In the genomic region with DNA sequence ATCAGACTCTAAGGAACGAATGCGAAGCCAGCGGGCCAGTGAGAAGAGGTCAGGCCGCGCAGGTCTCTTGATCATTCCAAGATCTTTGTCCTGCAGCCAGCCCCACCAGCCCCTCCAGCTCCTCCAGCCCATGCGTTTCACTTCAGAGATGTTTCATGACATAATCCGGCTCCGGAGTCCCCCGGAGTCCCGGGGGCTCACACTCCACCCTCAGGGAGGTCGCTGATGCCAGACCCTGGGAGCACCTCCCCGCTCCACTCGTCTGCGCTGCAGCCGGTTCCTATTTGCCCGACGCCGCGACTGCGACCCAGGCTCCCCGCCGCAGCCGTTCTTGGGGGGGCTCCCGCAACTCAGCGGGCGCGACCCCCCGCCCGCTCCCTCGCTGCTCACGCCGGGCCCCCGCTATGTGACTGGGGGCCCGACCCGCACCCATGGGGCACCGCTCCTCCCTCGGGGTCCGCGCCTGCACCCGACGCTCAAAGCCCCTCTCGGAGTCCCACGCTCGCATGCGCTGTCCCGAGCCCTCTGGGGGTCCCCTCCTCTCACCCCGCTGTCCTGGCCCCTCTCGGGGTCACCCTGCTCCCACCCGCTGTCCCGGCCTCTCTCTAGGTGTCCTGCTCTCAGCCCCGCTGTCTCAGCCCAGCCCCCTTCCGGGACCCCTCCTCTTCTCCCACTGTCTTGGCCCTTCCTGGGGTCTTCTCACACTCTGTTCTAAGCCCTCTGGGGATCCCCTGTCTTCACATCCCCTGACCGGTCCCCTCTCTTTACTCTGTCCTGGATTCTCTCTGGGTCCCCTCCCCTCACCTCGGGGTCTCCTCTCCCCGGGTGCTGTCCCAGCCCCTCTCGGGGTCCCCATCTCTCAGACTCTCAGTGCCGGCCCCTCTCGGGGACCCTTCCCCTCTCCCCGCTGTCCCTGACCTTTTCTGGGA, we compare ENCODE assay signal across 8 cellular contexts. TPM values are rescaled to one million over a fixed set of nuclear protein-coding genes. Genes with fewer than 3 reads are reported as not detected.
DNase-seq lines count a peak whose midpoint lies in the region; ATAC-seq, FAIRE-seq and TF ChIP-seq lines count a peak whose summit lies in the region.

No MANE protein-coding gene starts in this region.

- ATAC-seq in body of pancreas (no peak), GM18502 (IDR thresholded peaks at IDR 0.05; ENCODE audit: poor library complexity, unreplicated experiment) (no peak), HG02884 (IDR thresholded peaks at IDR 0.05; ENCODE audit: unreplicated experiment) (no peak)
- no peak for ATAC-seq in stimulated activated naive CD8-positive, alpha-beta T cell treated with anti-CD3 and anti-CD28 coated beads, Interleukin-15, Interleukin-2, amounts not matched to agents 100 U/mL and 50 U/mL, for 24 hours

- peak overlapping the region; percentile 84 for H3K9ac ChIP-seq in OCI-LY1 (ENCODE audit: low read length)
- peak overlapping the region; percentile 77 to 78 for H3K9ac ChIP-seq in kidney (ENCODE audit: low read length in 2 of 2)

- TF ChIP-seq POLR2A in body of pancreas (IDR thresholded peaks at IDR 0.05): no peak

- H3K4me3 ChIP-seq in OCI-LY1 (ENCODE audit: low read depth, low read length, poor library complexity, severe bottlenecking) (peak overlapping the region; percentile 97), body of pancreas (peak overlapping the region; percentile 83 to 98), kidney (ENCODE audit: low read length in 2 of 2) (peak overlapping the region; percentile 77 to 83)

- TF ChIP-seq CTCF in OCI-LY1 (IDR thresholded peaks at IDR 0.05; ENCODE audit: low read length) (no peak), body of pancreas (IDR thresholded peaks at IDR 0.05) (no peak), kidney (IDR thresholded peaks at IDR 0.05; ENCODE audit: borderline replicate concordance, extremely low read depth, insufficient read depth) (no peak)

- in situ Hi-C loops in G401 (cut with HindIII; ENCODE audit: low sequenced_read_pairs): no loop called here

- no peaks in the 10 kb centered on the region for H3K27me3 ChIP-seq in OCI-LY1 (ENCODE audit: insufficient read depth, low read length)
- no peaks in the 10 kb centered on the region for H3K27me3 ChIP-seq in body of pancreas

- peaks cover 38% of the 10 kb centered on the region for H3K4me1 ChIP-seq in OCI-LY1 (ENCODE audit: insufficient read depth, low read length, severe bottlenecking)
- H3K4me1 ChIP-seq in body of pancreas: peaks cover 31% of the 10 kb centered on the region
- peaks cover 6 to 13% of the 10 kb centered on the region in 2 donors for H3K4me1 ChIP-seq in kidney (ENCODE audit: control insufficient read depth in 1 of 2, insufficient read depth in 1 of 2, low read depth in 1 of 2, low read length in 2 of 2)

- no peaks in the 10 kb centered on the region for H4K20me1 ChIP-seq in OCI-LY1 (ENCODE audit: insufficient read depth, low read length)

- no peak for FAIRE-seq in kidney (lab: Jason Lieb, UNC)

- no peak overlapping the region for H2AFZ ChIP-seq in OCI-LY1 (ENCODE audit: low read length)

- H3F3A ChIP-seq in OCI-LY1 (ENCODE audit: insufficient read depth, low read length): no peaks in the 10 kb centered on the region

- intact Hi-C loops in body of pancreas (cut with DNase I) (loop anchor here (10.0 kb wide), 1 partner anchor 197 kb away; no protein-coding TSS in a partner anchor), kidney (cut with DNase I) (no loop called here)

- H3K79me2 ChIP-seq in OCI-LY1 (ENCODE audit: insufficient read depth, low read length): no peaks in the 10 kb centered on the region

- DNase-seq in G401 (ENCODE audit: low spot score) (peak; percentile 6), body of pancreas (peak; percentile 23 to 36 (median 28)), kidney (peak; percentile 81), SIG-M5 treated with dmso at 0.1 percent for 504 hours (lab: John Stamatoyannopoulos, UW; ENCODE audit: unreplicated experiment) (no peak)
- peak; percentile 29 for DNase-seq in stimulated activated naive CD8-positive, alpha-beta T cell treated with anti-CD3 and anti-CD28 coated beads, Interleukin-15, Interleukin-2, amounts not matched to agents 100 U/mL and 50 U/mL, for 24 hours

- H3K27ac ChIP-seq in OCI-LY1 (ENCODE audit: low read depth, low read length, poor library complexity, severe bottlenecking) (no peak overlapping the region), body of pancreas (peak overlapping the region in 3 of 4 donors; percentile 9 to 83 (median 58)), kidney (ENCODE audit: low read depth in 2 of 2, low read length in 2 of 2) (no peak overlapping the region)

- 0 to 2% methylated on average over 22 to 59 of the region's 59 CpGs for WGBS in body of pancreas, 2 donors

- no peaks in the 10 kb centered on the region for H3K36me3 ChIP-seq in OCI-LY1 (ENCODE audit: insufficient read depth, low read length)
- no peaks in the 10 kb centered on the region for H3K36me3 ChIP-seq in body of pancreas (replicated peaks in 1 of 2; ENCODE audit: insufficient read depth in 1 of 2, low read depth in 2 of 2)
- H3K36me3 ChIP-seq in kidney (ENCODE audit: control insufficient read depth in 1 of 2, insufficient read depth in 2 of 2, low read length in 2 of 2): no peaks in the 10 kb centered on the region

- no peaks in the 10 kb centered on the region for H3K9me2 ChIP-seq in OCI-LY1 (ENCODE audit: low read depth, low read length)

- peak overlapping the region; percentile 98 for H3K4me2 ChIP-seq in OCI-LY1 (ENCODE audit: low read length)

- no peaks in the 10 kb centered on the region for H3K9me3 ChIP-seq in OCI-LY1 (ENCODE audit: low read length)
- H3K9me3 ChIP-seq in body of pancreas: no peaks in the 10 kb centered on the region
- H3K9me3 ChIP-seq in kidney (ENCODE audit: control insufficient read depth in 1 of 2, low read length in 2 of 2): no peaks in the 10 kb centered on the region

RNA-seq across cellular contexts. Expression of gene TAOK3, which starts 1.1 kb away (rescaled TPM):
- 9.1 and 17.6 TPM in 2 replicates for total RNA-seq in G401 (2014; rRNA removed; shearing (Covaris generic))
- total RNA-seq in body of pancreas: 10 to 100 TPM; 15.6 to 29.3 TPM
- total RNA-seq in kidney: 36.1 TPM
- polyA plus RNA-seq in kidney (ENCODE audit: insufficient read depth, low read depth, low replicate concordance): 14.0 TPM

RNA-seq across cellular contexts. Expression of gene SUDS3, which starts 4.7 kb away (rescaled TPM):
- total RNA-seq in G401 (2014; rRNA removed; shearing (Covaris generic)): 31.6 and 39.1 TPM in 2 replicates
- 10 to 100 TPM; 30.3 to 35.5 TPM for total RNA-seq in body of pancreas
- total RNA-seq in kidney: 29.0 TPM
- 14.9 TPM for polyA plus RNA-seq in kidney (ENCODE audit: insufficient read depth, low read depth, low replicate concordance)

Comparison
In these comparisons a context has a peak if more than half of its experiments do, and no peak if none do; other contexts are left out.
1. H3K27ac ChIP-seq: peak in body of pancreas (3 of 4); none in OCI-LY1 (single experiment) and kidney (0 of 2).
2. Peak in every context shown above with its lines, with median percentiles within 50 percentile points of each other: H3K4me3 ChIP-seq.